In genomic region chr4:139018971-139019758, GRCh38 we compare ENCODE assay signal across 14 cellular contexts. TPM values are rescaled to one million over a fixed set of nuclear protein-coding genes. Genes with fewer than 3 reads are reported as not detected.
DNase-seq lines count a peak whose midpoint lies in the region; TF ChIP-seq lines count a peak whose summit lies in the region.
"Had no signal": no experiment of that assay in that cellular context is flagged by ENCODE, and none has a peak within 500 bp of the region (broad histone marks: within the 10 kb centered on the region; RNA-seq: fewer than 3 reads in every experiment).

No MANE protein-coding gene starts in this region.

- H3K27me3 Mint-ChIP-seq in CD14-positive monocyte (ENCODE audit: low read depth in 3 of 3): no peaks in the 10 kb centered on the region
- H3K27me3 Mint-ChIP-seq: activated CD4-positive, alpha-beta T cell treated with anti-CD3 and anti-CD28 coated beads for 36 hours had no signal

- no peaks in the 10 kb centered on the region for H3K27me3 ChIP-seq in Loucy (ENCODE audit: insufficient read depth, low read length, poor library complexity, severe bottlenecking)
- H3K27me3 ChIP-seq: left lung had no signal

- H3K4me2 ChIP-seq in Loucy (ENCODE audit: low read depth, low read length, poor library complexity, severe bottlenecking): peak overlapping the region; percentile 87

- H3F3A ChIP-seq in Loucy (ENCODE audit: low read depth): no peaks in the 10 kb centered on the region

- H3K9me3 Mint-ChIP-seq in CD14-positive monocyte: no peaks in the 10 kb centered on the region
- H3K9me3 Mint-ChIP-seq: activated naive CD4-positive, alpha-beta T cell treated with anti-CD3 and anti-CD28 coated beads, Interleukin-2, amount 50 U/mL, for 72 hours had no signal

- peaks cover 2 to 20% of the 10 kb centered on the region in 2 donors for H3K36me3 Mint-ChIP-seq in CD14-positive monocyte

- peak overlapping the region in 1 of 2 donors; percentile 95 for H3K4me3 Mint-ChIP-seq in CD14-positive monocyte

- H3K79me2 ChIP-seq in Loucy (ENCODE audit: insufficient read depth, low read length): peaks cover 83% of the 10 kb centered on the region

- H3K4me3 ChIP-seq in Loucy (ENCODE audit: low read length, poor library complexity, severe bottlenecking) (peak overlapping the region; percentile 71), astrocyte of the cerebellum (ENCODE audit: low read depth, low read length) (peak overlapping the region; percentile 6)

- intact Hi-C loops in CD14-positive monocyte (cut with micrococcal nuclease): loop anchor here (5.0 to 10.0 kb wide), 5 partner anchors 37 to 1076 kb away; no protein-coding TSS in a partner anchor

- H3K4me1 Mint-ChIP-seq in CD14-positive monocyte: peaks cover 59% of the 10 kb centered on the region

- in situ Hi-C loops in astrocyte of the cerebellum (cut with HindIII; ENCODE audit: low sequenced_read_pairs): no loop called here

- TF ChIP-seq CTCF in CD14-positive monocyte (IDR thresholded peaks at IDR 0.05) (no peak), Loucy (conservative IDR thresholded peaks at IDR 0.05; ENCODE audit: low read length) (0 out of 2 replicates have a peak, but pooled peaks have one; percentile 14), astrocyte of the cerebellum (IDR thresholded peaks at IDR 0.05; ENCODE audit: low read depth, low read length, missing control alignments) (no peak)

- H2AFZ ChIP-seq in Loucy (ENCODE audit: low read length): no peak overlapping the region

- H4K20me1 ChIP-seq in Loucy (ENCODE audit: insufficient read depth, low read length, poor library complexity, severe bottlenecking): peaks cover 55% of the 10 kb centered on the region

- H3K9me3 ChIP-seq in Loucy (ENCODE audit: insufficient read depth, low read depth, low read length): no peaks in the 10 kb centered on the region
- H3K9me3 ChIP-seq: left lung had no signal

- H3K9ac ChIP-seq in Loucy (ENCODE audit: low read depth, low read length, poor library complexity, severe bottlenecking): peak overlapping the region; percentile 44

- peaks cover 57% of the 10 kb centered on the region for H3K4me1 ChIP-seq in Loucy (ENCODE audit: insufficient read depth, low read length, poor library complexity, severe bottlenecking)

- no peaks in the 10 kb centered on the region for H3K9me2 ChIP-seq in Loucy (replicated peaks; ENCODE audit: low read depth, low read length)

- H3K27ac Mint-ChIP-seq in CD14-positive monocyte: peak overlapping the region; percentile 41 to 98 (median 63)

- no peaks in the 10 kb centered on the region for H3K36me3 ChIP-seq in Loucy (ENCODE audit: insufficient read depth, low read length)
- H3K36me3 ChIP-seq: left lung had no signal

- DNase-seq in CD14-positive monocyte (ENCODE audit: low spot score) (no peak), astrocyte of the cerebellum (ENCODE audit: low read depth) (no peak), myocyte (ENCODE audit: low read depth) (peak; percentile 55), NCI-H2029 treated with DMSO at 0.1 percent for 48 hours (lab: John Stamatoyannopoulos, UW) (no peak), NCI-H1092 treated with DMSO at 0.1 percent for 48 hours (lab: John Stamatoyannopoulos, UW) (no peak)
- DNase-seq in activated CD8-positive, alpha-beta memory T cell treated with anti-CD3 and anti-CD28 coated beads, Interleukin-2, amount 50 U/mL, for 48 hours: no peak
- no peak for DNase-seq in effector CD8-positive, alpha-beta T cell (lab: John Stamatoyannopoulos, UW)
- DNase-seq: activated CD4-positive, alpha-beta T cell treated with anti-CD3 and anti-CD28 coated beads for 36 hours; H7; left lung; NCI-H187; SHP77 had no signal

RNA-seq across cellular contexts. Expression of gene NOCT, which starts 3.6 kb away (rescaled TPM):
- polyA plus RNA-seq in CD14-positive monocyte: under 1 TPM; 0.54 to 0.89 TPM
- total RNA-seq in myocyte: 12.9 and 24.0 TPM in 2 replicates
- polyA plus RNA-seq in myocyte (2012): 11.8 TPM
